Comparison of ENCODE assay signal across 15 cellular contexts in the genomic region with DNA sequence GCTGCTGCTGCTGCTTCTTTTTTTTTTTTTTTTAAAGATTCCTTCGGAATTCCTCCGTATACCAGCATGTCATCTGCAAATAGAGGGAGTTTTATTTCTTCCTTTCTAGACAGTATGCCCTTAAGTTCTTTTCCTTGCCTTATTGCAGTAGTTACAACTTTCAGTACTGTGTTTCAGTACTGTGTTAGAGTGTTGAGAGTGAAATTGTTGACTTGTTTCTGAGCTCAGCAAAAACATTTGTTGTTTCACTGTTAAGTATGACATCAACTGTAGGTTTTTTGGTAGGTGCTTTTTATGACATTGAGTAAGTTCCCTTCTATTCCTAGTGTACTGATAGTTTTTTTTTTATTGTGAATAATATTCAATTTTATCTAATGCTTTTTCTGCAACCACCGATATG. TPM values are rescaled to one million over a fixed set of nuclear protein-coding genes. Genes with fewer than 3 reads are reported as not detected.
DNase-seq lines count a peak whose midpoint lies in the region; ATAC-seq and TF ChIP-seq lines count a peak whose summit lies in the region.
"Had no signal": no experiment of that assay in that cellular context is flagged by ENCODE, and none has a peak within 500 bp of the region (broad histone marks: within the 10 kb centered on the region; RNA-seq: fewer than 3 reads in every experiment).

No MANE protein-coding gene starts in this region.

- H3K27ac ChIP-seq in transverse colon: no peak overlapping the region
- H3K27ac ChIP-seq: Peyer's patch, tibial artery had no signal

- no peaks in the 10 kb centered on the region for H3K27me3 ChIP-seq in transverse colon
- H3K27me3 ChIP-seq: Peyer's patch, tibial artery had no signal

- peaks cover 15% of the 10 kb centered on the region for H3K4me1 Mint-ChIP-seq in activated naive CD8-positive, alpha-beta T cell treated with anti-CD3 and anti-CD28 coated beads for 36 hours

- H3K27me3 Mint-ChIP-seq in activated naive CD8-positive, alpha-beta T cell treated with anti-CD3 and anti-CD28 coated beads for 36 hours: no peaks in the 10 kb centered on the region

- CTCF ChIA-PET in GM10248 (lab: Yijun Ruan, JAX): no interaction called here

- H3K36me3 Mint-ChIP-seq in activated naive CD8-positive, alpha-beta T cell treated with anti-CD3 and anti-CD28 coated beads for 36 hours: no peaks in the 10 kb centered on the region

- no peak for TF ChIP-seq EP300 in transverse colon (IDR thresholded peaks at IDR 0.05; ENCODE audit: low read depth)

- peak; percentile 67 for ATAC-seq in GM19455 (IDR thresholded peaks at IDR 0.05; ENCODE audit: unreplicated experiment)
- ATAC-seq in HG02642 (IDR thresholded peaks at IDR 0.05; ENCODE audit: poor library complexity, unreplicated experiment): peak; percentile 51
- peak; percentile 70 for ATAC-seq in HG03521 (IDR thresholded peaks at IDR 0.05; ENCODE audit: unreplicated experiment)
- no peak for ATAC-seq in HG02759 (IDR thresholded peaks at IDR 0.05; ENCODE audit: unreplicated experiment)

- 65 to 71% methylated on average over 3 of the region's 3 CpGs for WGBS in transverse colon (ENCODE audit: low coverage in 1 of 2), 2 donors

- H3K4me1 ChIP-seq in transverse colon: peaks cover 0 to 41% (median 5%) of the 10 kb centered on the region in 4 donors
- H3K4me1 ChIP-seq: Peyer's patch had no signal

- no peak overlapping the region for H3K4me3 ChIP-seq in transverse colon
- H3K4me3 ChIP-seq: Peyer's patch, tibial artery had no signal

- POLR2A ChIA-PET in GM10248 (lab: Yijun Ruan, JAX): no interaction called here

- H3K36me3 ChIP-seq in transverse colon: no peaks in the 10 kb centered on the region
- H3K36me3 ChIP-seq: Peyer's patch, tibial artery had no signal

- H3K9me3 Mint-ChIP-seq in activated naive CD8-positive, alpha-beta T cell treated with anti-CD3 and anti-CD28 coated beads for 36 hours: no peaks in the 10 kb centered on the region
- H3K9me3 Mint-ChIP-seq: activated naive CD4-positive, alpha-beta T cell treated with anti-CD3 and anti-CD28 coated beads for 36 hours had no signal

- TF ChIP-seq POLR2A in transverse colon (IDR thresholded peaks at IDR 0.05): no peak

- intact Hi-C loops in transverse colon (cut with DNase I; ENCODE audit: low total_unique reads): no loop called here

- DNase-seq in GM13977 (ENCODE audit: low spot score) (peak; percentile 4), transverse colon (no peak), GM10248 (ENCODE audit: extremely low spot score) (no peak)
- DNase-seq in activated naive CD8-positive, alpha-beta T cell treated with anti-CD3 and anti-CD28 coated beads for 36 hours: no peak
- DNase-seq: activated naive CD4-positive, alpha-beta T cell treated with anti-CD3 and anti-CD28 coated beads for 36 hours; NCI-H2081 treated with DMSO at 0.1 percent for 48 hours; NCI-H69; Peyer's patch; stimulated activated CD4-positive, alpha-beta T cell treated with anti-CD3 and anti-CD28 coated beads, Interleukin-2, amount 100 ng/mL, for 48 hours; stimulated activated CD8-positive, alpha-beta memory T cell treated with anti-CD3 and anti-CD28 coated beads, Interleukin-4, amount 100 ng/mL, for 48 hours; tibial artery had no signal

- H3K4me3 Mint-ChIP-seq in activated naive CD8-positive, alpha-beta T cell treated with anti-CD3 and anti-CD28 coated beads for 36 hours: no peak overlapping the region
- H3K4me3 Mint-ChIP-seq: activated naive CD4-positive, alpha-beta T cell treated with anti-CD3 and anti-CD28 coated beads for 36 hours had no signal

- H3K27ac Mint-ChIP-seq in activated naive CD8-positive, alpha-beta T cell treated with anti-CD3 and anti-CD28 coated beads for 36 hours: no peak overlapping the region
- H3K27ac Mint-ChIP-seq: activated naive CD4-positive, alpha-beta T cell treated with anti-CD3 and anti-CD28 coated beads for 36 hours had no signal

- TF ChIP-seq CTCF in GM13977 (IDR thresholded peaks at IDR 0.05; ENCODE audit: extremely low read depth, insufficient read depth, missing control alignments): no peak
- TF ChIP-seq CTCF in transverse colon (IDR thresholded peaks at IDR 0.05): no peak
- TF ChIP-seq CTCF in GM10248 (IDR thresholded peaks at IDR 0.05; ENCODE audit: control extremely low read depth, extremely low read depth, low read depth, missing control alignments): no peak

- H3K9me3 ChIP-seq in transverse colon: no peaks in the 10 kb centered on the region
- H3K9me3 ChIP-seq: Peyer's patch, tibial artery had no signal

- in situ Hi-C loops in GM13977 (cut with MboI; ENCODE audit: low pct_unique_long_range_greater_than_20kb, low sequenced_read_pairs, unreplicated experiment): no loop called here
- in situ Hi-C loops in transverse colon (cut with MboI; ENCODE audit: low pct_ligation_motif_present in 1 of 4, low pct_unique_long_range_greater_than_20kb in 1 of 4, low sequenced_read_pairs in 3 of 4): no loop called here

RNA-seq across cellular contexts. Expression of gene ACVR2A, which starts 43.8 kb away (rescaled TPM):
- 10 to 100 TPM; 15.7 to 36.0 (median 19.4) TPM for total RNA-seq in transverse colon
- 1 to 10 TPM; 1.6 to 1.9 TPM for total RNA-seq in activated naive CD8-positive, alpha-beta T cell treated with anti-CD3 and anti-CD28 coated beads for 36 hours

Comparison
In these comparisons a context has a peak if more than half of its experiments do, and no peak if none do; other contexts are left out.
1. RNA of gene ACVR2A, which starts 43.8 kb away (total RNA-seq): 15.7 to 36.0 TPM in transverse colon; 1.6 to 1.9 TPM in activated naive CD8-positive, alpha-beta T cell treated with anti-CD3 and anti-CD28 coated beads for 36 hours; every median in the first group is over 4 times any median in the second.